Comparison of ENCODE assay signal across 1 cellular context in the genomic region with DNA sequence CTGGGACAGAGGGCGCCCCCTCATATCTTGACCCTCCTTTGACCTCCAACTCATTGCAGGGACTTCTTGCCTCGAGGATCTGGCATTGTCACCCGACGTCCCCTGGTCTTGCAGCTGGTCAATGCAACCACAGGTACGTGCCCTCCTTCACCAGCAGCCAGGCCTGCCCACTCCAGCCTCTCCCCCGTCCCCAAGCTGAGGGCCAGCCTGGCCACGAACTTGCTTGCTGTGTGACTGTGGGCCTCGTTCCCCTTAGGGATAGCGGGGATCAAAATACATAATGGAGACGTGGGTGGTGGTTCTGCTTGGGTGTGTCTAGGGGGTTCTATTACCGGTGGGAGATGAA.
A peak's percentile ranks its signal among the peaks of the same experiment; 100 is the strongest.
TF ChIP-seq lines count a peak whose summit lies in the region.

No MANE protein-coding gene starts in this region.

TF ChIP-seq in K562, 482 proteins besides CTCF, POLR2A, EP300 and RAD21:
- TF ChIP-seq, protein P1, sequence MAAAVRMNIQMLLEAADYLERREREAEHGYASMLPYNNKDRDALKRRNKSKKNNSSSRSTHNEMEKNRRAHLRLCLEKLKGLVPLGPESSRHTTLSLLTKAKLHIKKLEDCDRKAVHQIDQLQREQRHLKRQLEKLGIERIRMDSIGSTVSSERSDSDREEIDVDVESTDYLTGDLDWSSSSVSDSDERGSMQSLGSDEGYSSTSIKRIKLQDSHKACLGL (CRISPR knock-in tag; IDR thresholded peaks at IDR 0.05; ENCODE audit: borderline replicate concordance, poor library complexity, severe bottlenecking) = no peak
- TF ChIP-seq, protein P2, sequence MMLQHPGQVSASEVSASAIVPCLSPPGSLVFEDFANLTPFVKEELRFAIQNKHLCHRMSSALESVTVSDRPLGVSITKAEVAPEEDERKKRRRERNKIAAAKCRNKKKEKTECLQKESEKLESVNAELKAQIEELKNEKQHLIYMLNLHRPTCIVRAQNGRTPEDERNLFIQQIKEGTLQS (IDR thresholded peaks at IDR 0.05) = no peak
- TF ChIP-seq, protein P2 (CRISPR knock-in tag; conservative IDR thresholded peaks at IDR 0.05) = no peak
- no peak for TF ChIP-seq RBM34 (IDR thresholded peaks at IDR 0.05; ENCODE audit: borderline replicate concordance, insufficient read depth, low read length)
- peak; percentile 43; the same call in 1 of the 2 replicates for TF ChIP-seq LARP7 (IDR thresholded peaks at IDR 0.05)
- 0 out of 2 replicates have a peak, but pooled peaks have one; percentile 32 for TF ChIP-seq TAF7 (tag; IDR thresholded peaks at IDR 0.05)
- no peak for TF ChIP-seq ZNF143 (CRISPR knock-in tag; IDR thresholded peaks at IDR 0.05)
- no peak for TF ChIP-seq SREBF2 (CRISPR knock-in tag; IDR thresholded peaks at IDR 0.05)
- TF ChIP-seq, protein P3, sequence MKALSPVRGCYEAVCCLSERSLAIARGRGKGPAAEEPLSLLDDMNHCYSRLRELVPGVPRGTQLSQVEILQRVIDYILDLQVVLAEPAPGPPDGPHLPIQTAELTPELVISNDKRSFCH (CRISPR knock-in tag; IDR thresholded peaks at IDR 0.05) = no peak
- TF ChIP-seq, protein P3 (tag; IDR thresholded peaks at IDR 0.05) = peak; percentile 88; the same call in 1 of the 2 replicates
- TF ChIP-seq, protein P4, sequence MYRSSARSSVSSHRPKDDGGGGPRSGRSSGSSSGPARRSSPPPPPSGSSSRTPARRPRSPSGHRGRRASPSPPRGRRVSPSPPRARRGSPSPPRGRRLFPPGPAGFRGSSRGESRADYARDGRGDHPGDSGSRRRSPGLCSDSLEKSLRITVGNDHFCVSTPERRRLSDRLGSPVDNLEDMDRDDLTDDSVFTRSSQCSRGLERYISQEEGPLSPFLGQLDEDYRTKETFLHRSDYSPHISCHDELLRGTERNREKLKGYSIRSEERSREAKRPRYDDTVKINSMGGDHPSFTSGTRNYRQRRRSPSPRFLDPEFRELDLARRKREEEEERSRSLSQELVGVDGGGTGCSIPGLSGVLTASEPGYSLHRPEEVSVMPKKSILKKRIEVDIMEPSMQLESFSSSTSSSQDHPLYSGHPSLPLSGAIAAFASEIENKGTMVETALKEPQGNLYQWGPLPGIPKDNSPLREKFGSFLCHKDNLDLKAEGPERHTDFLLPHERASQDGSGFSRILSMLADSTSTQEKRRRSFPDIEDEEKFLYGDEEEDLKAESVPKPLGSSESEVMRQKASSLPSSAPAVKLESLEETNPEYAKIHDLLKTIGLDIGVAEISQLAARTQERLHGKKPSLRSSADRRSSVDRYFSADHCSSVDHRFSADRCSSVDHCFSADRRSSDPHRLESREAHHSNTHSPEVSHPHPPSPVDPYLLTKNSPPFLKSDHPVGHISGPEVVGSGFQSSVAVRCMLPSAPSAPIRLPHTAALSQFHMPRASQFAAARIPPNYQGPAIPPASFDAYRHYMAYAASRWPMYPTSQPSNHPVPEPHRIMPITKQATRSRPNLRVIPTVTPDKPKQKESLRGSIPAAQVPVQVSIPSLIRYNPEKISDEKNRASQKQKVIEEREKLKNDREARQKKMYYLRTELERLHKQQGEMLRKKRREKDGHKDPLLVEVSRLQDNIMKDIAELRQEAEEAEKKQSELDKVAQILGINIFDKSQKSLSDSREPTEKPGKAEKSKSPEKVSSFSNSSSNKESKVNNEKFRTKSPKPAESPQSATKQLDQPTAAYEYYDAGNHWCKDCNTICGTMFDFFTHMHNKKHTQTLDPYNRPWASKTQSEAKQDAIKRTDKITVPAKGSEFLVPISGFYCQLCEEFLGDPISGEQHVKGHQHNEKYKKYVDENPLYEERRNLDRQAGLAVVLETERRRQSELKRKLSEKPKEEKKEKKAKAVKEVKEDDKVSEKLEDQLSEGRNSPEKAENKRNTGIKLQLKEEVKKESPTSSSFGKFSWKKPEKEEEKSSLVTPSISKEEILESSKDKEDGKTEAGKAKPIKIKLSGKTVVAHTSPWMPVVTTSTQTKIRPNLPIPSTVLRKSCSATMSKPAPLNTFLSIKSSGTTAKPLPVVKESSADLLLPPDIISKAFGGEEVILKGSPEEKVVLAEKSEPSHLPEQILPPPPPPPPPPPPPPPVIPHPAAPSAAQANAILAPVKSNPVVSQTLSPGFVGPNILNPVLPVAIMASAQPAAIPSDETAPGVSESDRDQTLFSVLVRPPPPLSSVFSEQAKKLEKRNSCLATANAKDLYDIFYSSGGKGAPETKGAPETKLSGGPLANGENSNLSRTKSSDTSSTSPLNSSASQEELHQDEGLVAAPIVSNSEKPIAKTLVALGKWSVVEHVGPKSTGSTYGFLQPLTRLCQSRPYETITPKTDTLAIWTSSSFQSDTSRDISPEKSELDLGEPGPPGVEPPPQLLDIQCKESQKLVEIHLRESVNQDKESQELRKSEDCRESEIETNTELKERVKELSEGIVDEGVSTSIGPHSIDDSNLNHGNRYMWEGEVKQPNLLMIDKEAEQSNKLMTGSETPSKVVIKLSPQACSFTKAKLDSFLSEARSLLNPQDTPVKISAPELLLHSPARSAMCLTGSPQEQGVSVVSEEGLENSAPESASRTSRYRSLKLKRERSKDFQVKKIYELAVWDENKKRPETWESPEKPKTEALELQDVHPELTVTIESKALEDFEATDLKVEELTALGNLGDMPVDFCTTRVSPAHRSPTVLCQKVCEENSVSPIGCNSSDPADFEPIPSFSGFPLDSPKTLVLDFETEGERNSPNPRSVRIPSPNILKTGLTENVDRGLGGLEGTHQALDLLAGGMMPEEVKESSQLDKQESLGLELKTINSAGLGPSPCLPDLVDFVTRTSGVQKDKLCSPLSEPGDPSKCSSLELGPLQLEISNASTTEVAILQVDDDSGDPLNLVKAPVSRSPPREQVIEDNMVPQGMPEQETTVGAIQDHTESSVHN (IDR thresholded peaks at IDR 0.05; ENCODE audit: borderline replicate concordance in 1 of 2, low read depth in 1 of 2) = no peak
- TF ChIP-seq, protein P5, sequence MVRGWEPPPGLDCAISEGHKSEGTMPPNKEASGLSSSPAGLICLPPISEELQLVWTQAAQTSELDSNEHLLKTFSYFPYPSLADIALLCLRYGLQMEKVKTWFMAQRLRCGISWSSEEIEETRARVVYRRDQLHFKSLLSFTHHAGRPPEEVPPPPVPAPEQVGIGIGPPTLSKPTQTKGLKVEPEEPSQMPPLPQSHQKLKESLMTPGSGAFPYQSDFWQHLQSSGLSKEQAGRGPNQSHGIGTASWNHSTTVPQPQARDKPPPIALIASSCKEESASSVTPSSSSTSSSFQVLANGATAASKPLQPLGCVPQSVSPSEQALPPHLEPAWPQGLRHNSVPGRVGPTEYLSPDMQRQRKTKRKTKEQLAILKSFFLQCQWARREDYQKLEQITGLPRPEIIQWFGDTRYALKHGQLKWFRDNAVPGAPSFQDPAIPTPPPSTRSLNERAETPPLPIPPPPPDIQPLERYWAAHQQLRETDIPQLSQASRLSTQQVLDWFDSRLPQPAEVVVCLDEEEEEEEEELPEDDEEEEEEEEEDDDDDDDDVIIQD (CRISPR knock-in tag; IDR thresholded peaks at IDR 0.05) = 0 out of 2 replicates have a peak, but pooled peaks have one; percentile 13
- TF ChIP-seq ZBTB17 (CRISPR knock-in tag; IDR thresholded peaks at IDR 0.05) = peak; percentile 64; the same call in 1 of the 2 replicates
- no peak for TF ChIP-seq TAF15 (IDR thresholded peaks at IDR 0.05; ENCODE audit: low read depth, low read length)
- TF ChIP-seq, protein P6, sequence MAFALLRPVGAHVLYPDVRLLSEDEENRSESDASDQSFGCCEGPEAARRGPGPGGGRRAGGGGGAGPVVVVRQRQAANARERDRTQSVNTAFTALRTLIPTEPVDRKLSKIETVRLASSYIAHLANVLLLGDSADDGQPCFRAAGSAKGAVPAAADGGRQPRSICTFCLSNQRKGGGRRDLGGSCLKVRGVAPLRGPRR (CRISPR knock-in tag; IDR thresholded peaks at IDR 0.05) = no peak
- TF ChIP-seq, protein P7, sequence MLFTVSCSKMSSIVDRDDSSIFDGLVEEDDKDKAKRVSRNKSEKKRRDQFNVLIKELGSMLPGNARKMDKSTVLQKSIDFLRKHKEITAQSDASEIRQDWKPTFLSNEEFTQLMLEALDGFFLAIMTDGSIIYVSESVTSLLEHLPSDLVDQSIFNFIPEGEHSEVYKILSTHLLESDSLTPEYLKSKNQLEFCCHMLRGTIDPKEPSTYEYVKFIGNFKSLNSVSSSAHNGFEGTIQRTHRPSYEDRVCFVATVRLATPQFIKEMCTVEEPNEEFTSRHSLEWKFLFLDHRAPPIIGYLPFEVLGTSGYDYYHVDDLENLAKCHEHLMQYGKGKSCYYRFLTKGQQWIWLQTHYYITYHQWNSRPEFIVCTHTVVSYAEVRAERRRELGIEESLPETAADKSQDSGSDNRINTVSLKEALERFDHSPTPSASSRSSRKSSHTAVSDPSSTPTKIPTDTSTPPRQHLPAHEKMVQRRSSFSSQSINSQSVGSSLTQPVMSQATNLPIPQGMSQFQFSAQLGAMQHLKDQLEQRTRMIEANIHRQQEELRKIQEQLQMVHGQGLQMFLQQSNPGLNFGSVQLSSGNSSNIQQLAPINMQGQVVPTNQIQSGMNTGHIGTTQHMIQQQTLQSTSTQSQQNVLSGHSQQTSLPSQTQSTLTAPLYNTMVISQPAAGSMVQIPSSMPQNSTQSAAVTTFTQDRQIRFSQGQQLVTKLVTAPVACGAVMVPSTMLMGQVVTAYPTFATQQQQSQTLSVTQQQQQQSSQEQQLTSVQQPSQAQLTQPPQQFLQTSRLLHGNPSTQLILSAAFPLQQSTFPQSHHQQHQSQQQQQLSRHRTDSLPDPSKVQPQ (CRISPR knock-in tag; IDR thresholded peaks at IDR 0.05; ENCODE audit: borderline replicate concordance) = no peak
- no peak for TF ChIP-seq NELFE (IDR thresholded peaks at IDR 0.05; ENCODE audit: insufficient read depth, insufficient read length)
- TF ChIP-seq, protein P8, sequence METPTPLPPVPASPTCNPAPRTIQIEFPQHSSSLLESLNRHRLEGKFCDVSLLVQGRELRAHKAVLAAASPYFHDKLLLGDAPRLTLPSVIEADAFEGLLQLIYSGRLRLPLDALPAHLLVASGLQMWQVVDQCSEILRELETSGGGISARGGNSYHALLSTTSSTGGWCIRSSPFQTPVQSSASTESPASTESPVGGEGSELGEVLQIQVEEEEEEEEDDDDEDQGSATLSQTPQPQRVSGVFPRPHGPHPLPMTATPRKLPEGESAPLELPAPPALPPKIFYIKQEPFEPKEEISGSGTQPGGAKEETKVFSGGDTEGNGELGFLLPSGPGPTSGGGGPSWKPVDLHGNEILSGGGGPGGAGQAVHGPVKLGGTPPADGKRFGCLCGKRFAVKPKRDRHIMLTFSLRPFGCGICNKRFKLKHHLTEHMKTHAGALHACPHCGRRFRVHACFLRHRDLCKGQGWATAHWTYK (CRISPR knock-in tag; IDR thresholded peaks at IDR 0.05) = 0 out of 2 replicates have a peak, but pooled peaks have one; percentile 83
- no peak for TF ChIP-seq ZFX (CRISPR knock-in tag; IDR thresholded peaks at IDR 0.05)
- peak; percentile 19; the same call in 1 of the 2 replicates for TF ChIP-seq MEF2D (tag; conservative IDR thresholded peaks at IDR 0.05; ENCODE audit: low read depth)
- TF ChIP-seq, protein P9, sequence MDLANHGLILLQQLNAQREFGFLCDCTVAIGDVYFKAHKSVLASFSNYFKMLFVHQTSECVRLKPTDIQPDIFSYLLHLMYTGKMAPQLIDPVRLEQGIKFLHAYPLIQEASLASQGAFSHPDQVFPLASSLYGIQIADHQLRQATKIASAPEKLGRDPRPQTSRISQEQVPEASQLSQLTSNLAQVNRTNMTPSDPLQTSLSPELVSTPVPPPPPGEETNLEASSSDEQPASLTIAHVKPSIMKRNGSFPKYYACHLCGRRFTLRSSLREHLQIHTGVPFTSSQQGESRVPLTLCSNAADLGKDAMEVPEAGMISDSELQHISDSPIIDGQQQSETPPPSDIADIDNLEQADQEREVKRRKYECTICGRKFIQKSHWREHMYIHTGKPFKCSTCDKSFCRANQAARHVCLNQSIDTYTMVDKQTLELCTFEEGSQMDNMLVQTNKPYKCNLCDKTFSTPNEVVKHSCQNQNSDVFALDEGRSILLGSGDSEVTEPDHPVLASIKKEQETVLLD (IDR thresholded peaks at IDR 0.05) = no peak
- TF ChIP-seq, protein P10, sequence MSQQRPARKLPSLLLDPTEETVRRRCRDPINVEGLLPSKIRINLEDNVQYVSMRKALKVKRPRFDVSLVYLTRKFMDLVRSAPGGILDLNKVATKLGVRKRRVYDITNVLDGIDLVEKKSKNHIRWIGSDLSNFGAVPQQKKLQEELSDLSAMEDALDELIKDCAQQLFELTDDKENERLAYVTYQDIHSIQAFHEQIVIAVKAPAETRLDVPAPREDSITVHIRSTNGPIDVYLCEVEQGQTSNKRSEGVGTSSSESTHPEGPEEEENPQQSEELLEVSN (IDR thresholded peaks at IDR 0.05; ENCODE audit: borderline replicate concordance in 1 of 2, extremely low read depth in 1 of 2, insufficient read depth in 1 of 2, insufficient read length in 1 of 2, low read depth in 1 of 2, low read length in 1 of 2, poor library complexity in 1 of 2, severe bottlenecking in 1 of 2) = peak in 1 of 2 experiments; percentile 4
- TF ChIP-seq SIN3A (IDR thresholded peaks at IDR 0.05; ENCODE audit: borderline replicate concordance in 2 of 2, control insufficient read depth in 1 of 2, low read depth in 2 of 2, low read length in 2 of 2) = 0 out of 4 replicates have a peak, but pooled peaks of 1 of the 2 experiments have one; percentile 22
